27 cellular contexts compared by ENCODE assay signal in the genomic region with DNA sequence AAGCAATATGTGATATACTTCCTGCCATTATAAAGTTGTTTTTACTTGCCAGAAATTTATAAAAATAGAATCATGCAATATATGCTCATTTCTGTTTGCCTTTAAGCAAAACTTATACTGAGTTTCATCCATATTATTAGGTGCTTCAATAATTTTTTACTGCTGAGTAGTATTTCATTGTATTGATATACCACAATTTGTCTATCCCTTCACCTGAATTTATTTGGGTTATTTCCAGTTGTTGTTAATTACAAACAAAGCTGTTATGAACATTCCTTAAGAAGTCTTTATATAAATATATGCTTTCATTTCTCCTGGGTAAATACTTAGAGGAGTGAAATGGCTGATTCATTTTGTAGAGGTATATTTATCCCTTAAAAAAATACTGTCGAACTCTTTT.
DNase-seq lines count a peak whose midpoint lies in the region; ATAC-seq and TF ChIP-seq lines count a peak whose summit lies in the region.
"Had no signal": no experiment of that assay in that cellular context is flagged by ENCODE, and none has a peak within 500 bp of the region (broad histone marks: within the 10 kb centered on the region; RNA-seq: fewer than 3 reads in every experiment).

No MANE protein-coding gene starts in this region.

- no peak for DNase-seq in SK-N-SH
- DNase-seq: 8988T; ACHN; AML-193; BE2C; C1 segment of cervical spinal cord; Caco-2; Calu3; CD4-positive, alpha-beta memory T cell; CD4-positive, alpha-beta T cell; CD4-positive, CD25-positive, alpha-beta regulatory T cell; CD8-positive, alpha-beta memory T cell; CD8-positive, alpha-beta T cell; COR-L47; DMS 273 treated with DMSO at 0.1 percent for 48 hours; DMS153; DMS53; DMS79; DMS79 treated with DMSO at 0.1 percent for 48 hours; DND-41; EL had no signal

- no peaks in the 10 kb centered on the region for H3K79me2 ChIP-seq in SK-N-SH (ENCODE audit: insufficient read depth)

- H3K27me3 ChIP-seq in SK-N-SH (ENCODE audit: insufficient read depth) = no peaks in the 10 kb centered on the region
- H3K27me3 ChIP-seq: BE2C; BLaER1; BLaER1 treated with 17β-estradiol and CSF1 and Interleukin-3, amounts not matched to agents 10 nM and 100 nM had no signal

- CTCF ChIA-PET in SK-N-SH (lab: Yijun Ruan, JAX) = no interaction called here

- no peaks in the 10 kb centered on the region; a peak in 1 of 4 replicates for H3K4me1 ChIP-seq in SK-N-SH (ENCODE audit: control insufficient read depth in 1 of 2, insufficient read depth in 2 of 2, low read depth in 1 of 2, low read length in 1 of 2)
- H3K4me1 ChIP-seq: A549; BLaER1; BLaER1 treated with 17β-estradiol and CSF1 and Interleukin-3, amounts not matched to agents 10 nM and 100 nM; Caco-2 had no signal

- H2AFZ ChIP-seq in SK-N-SH (ENCODE audit: low read depth) = no peak overlapping the region

- H3K27ac ChIP-seq in SK-N-SH (ENCODE audit: low read depth in 2 of 2, low read length in 1 of 2) = no peak overlapping the region
- H3K27ac ChIP-seq: 22Rv1; A549; BLaER1; BLaER1 treated with 17β-estradiol and CSF1 and Interleukin-3, amounts not matched to agents 10 nM and 100 nM; C4-2B had no signal

- no peaks in the 10 kb centered on the region for H3K36me3 ChIP-seq in SK-N-SH (replicated peaks in 1 of 2; ENCODE audit: control insufficient read depth in 1 of 2, insufficient read depth in 2 of 2, low read length in 1 of 2)
- H3K36me3 ChIP-seq: BE2C; BLaER1; BLaER1 treated with 17β-estradiol and CSF1 and Interleukin-3, amounts not matched to agents 10 nM and 100 nM had no signal

- WGBS in SK-N-SH (ENCODE audit: low lambda C conversion rate) = 47% methylated on average over 1 of the region's 1 CpG

- no peaks in the 10 kb centered on the region for H3K9me2 ChIP-seq in SK-N-SH

- no peaks in the 10 kb centered on the region for H3K9me3 ChIP-seq in SK-N-SH
- H3K9me3 ChIP-seq: A549; BE2C; BLaER1; BLaER1 treated with 17β-estradiol and CSF1 and Interleukin-3, amounts not matched to agents 10 nM and 100 nM; Caco-2 had no signal

- H3K4me3 ChIP-seq in SK-N-SH (ENCODE audit: low read depth in 2 of 2, low read length in 1 of 2) = no peak overlapping the region
- H3K4me3 ChIP-seq: A549; BLaER1; BLaER1 treated with 17β-estradiol and CSF1 and Interleukin-3, amounts not matched to agents 10 nM and 100 nM had no signal

- POLR2A ChIA-PET in SK-N-SH (lab: Yijun Ruan, JAX) = no interaction called here

- TF ChIP-seq RAD21 in SK-N-SH (IDR thresholded peaks at IDR 0.05; ENCODE audit: low read length) = no peak

- H3K4me2 ChIP-seq in SK-N-SH = no peak overlapping the region
- H3K4me2 ChIP-seq: A549; BLaER1; BLaER1 treated with 17β-estradiol and CSF1 and Interleukin-3, amounts not matched to agents 10 nM and 100 nM had no signal

- TF ChIP-seq CTCF in SK-N-SH (IDR thresholded peaks at IDR 0.05) = no peak

- no peak for ATAC-seq in SK-N-SH treated with all-trans-retinoic acid at 6 μM for 48 hours
- ATAC-seq: A549; CD8-positive, alpha-beta T cell had no signal

- no peaks in the 10 kb centered on the region for H4K20me1 ChIP-seq in SK-N-SH (ENCODE audit: insufficient read depth)
- H4K20me1 ChIP-seq: BLaER1; BLaER1 treated with 17β-estradiol and CSF1 and Interleukin-3, amounts not matched to agents 10 nM and 100 nM had no signal

- no peak overlapping the region for H3K9ac ChIP-seq in SK-N-SH
- H3K9ac ChIP-seq: BLaER1; BLaER1 treated with 17β-estradiol and CSF1 and Interleukin-3, amounts not matched to agents 10 nM and 100 nM had no signal

- no peak for TF ChIP-seq EP300 in SK-N-SH (IDR thresholded peaks at IDR 0.05; ENCODE audit: borderline replicate concordance in 1 of 2, low read depth in 1 of 2, low read length in 1 of 2)

- no peaks in the 10 kb centered on the region for H3F3A ChIP-seq in SK-N-SH (replicated peaks; ENCODE audit: insufficient read depth)

TF ChIP-seq in SK-N-SH treated with all-trans-retinoic acid at 6 μM for 48 hours, 23 proteins besides CTCF, POLR2A, EP300 and RAD21:
- TF ChIP-seq GLIS3 (CRISPR knock-in tag; IDR thresholded peaks at IDR 0.05) = no peak
- TF ChIP-seq ZNF8 (CRISPR knock-in tag; IDR thresholded peaks at IDR 0.05) = peak; percentile 95

TF ChIP-seq in SK-N-SH, 30 proteins besides CTCF, POLR2A, EP300 and RAD21:
- no peak for TF ChIP-seq FOXM1 (IDR thresholded peaks at IDR 0.05; ENCODE audit: low read depth)
- no peak for TF ChIP-seq GABPA (IDR thresholded peaks at IDR 0.05; ENCODE audit: low read depth)
- TF ChIP-seq FOSL2 (IDR thresholded peaks at IDR 0.05; ENCODE audit: borderline replicate concordance, low read depth) = no peak
- TF ChIP-seq POLR2AphosphoS5 (IDR thresholded peaks at IDR 0.05; ENCODE audit: low read depth, low read length) = no peak
- TF ChIP-seq TCF12 (IDR thresholded peaks at IDR 0.05) = no peak
- TF ChIP-seq FOXJ3 (CRISPR knock-in tag; IDR thresholded peaks at IDR 0.05) = no peak
- TF ChIP-seq, protein P1, sequence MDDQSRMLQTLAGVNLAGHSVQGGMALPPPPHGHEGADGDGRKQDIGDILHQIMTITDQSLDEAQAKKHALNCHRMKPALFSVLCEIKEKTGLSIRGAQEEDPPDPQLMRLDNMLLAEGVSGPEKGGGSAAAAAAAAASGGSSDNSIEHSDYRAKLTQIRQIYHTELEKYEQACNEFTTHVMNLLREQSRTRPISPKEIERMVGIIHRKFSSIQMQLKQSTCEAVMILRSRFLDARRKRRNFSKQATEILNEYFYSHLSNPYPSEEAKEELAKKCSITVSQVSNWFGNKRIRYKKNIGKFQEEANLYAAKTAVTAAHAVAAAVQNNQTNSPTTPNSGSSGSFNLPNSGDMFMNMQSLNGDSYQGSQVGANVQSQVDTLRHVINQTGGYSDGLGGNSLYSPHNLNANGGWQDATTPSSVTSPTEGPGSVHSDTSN (IDR thresholded peaks at IDR 0.05) = no peak
- TF ChIP-seq RCOR1 (IDR thresholded peaks at IDR 0.05; ENCODE audit: low read length) = no peak
- TF ChIP-seq TAF1 (IDR thresholded peaks at IDR 0.05; ENCODE audit: borderline replicate concordance, low read depth, low read length) = no peak
- no peak for TF ChIP-seq SMC3 (IDR thresholded peaks at IDR 0.05; ENCODE audit: low read depth, low read length)
- TF ChIP-seq ELF1 (IDR thresholded peaks at IDR 0.05) = no peak
